ENCODE assay signal across 8 cellular contexts in the genomic region with DNA sequence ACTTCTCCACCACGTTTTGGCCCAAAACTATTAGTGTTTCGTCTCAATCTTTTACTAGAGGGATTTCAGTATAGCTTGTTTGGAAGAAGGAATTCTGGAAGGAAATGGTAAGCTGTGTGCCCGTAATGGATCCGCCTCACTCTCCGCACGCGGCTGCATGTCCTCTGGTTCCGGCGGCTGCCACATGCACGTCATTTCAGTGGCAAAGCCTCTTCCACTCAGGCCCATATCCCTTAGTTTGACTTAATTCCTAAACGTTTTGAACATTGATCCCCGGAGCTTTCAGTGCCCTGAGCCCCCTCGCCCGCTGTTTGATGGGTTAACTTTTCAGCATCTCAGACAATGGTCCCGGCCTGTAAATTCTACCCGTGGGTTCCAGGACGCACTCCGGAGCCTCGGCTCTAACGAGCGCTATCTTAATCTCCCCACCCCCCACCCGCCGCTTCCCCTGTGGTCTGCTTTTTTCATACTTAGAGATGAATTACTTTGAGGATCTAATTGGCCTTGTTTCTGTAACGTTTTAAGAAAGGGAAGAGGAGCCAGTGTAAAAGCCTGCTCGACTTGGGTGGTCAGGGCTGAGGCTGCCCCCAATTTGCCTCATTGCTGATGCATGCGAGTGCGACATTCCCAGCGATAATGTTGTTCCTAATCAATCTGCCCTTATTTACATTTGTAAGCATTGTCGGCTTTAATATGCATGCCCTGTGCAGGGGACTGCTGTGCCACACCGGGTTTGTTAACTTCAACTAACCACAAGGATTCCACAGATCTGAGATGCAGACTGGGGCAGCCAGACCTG. TPM values are rescaled to one million over a fixed set of nuclear protein-coding genes. Genes with fewer than 3 reads are reported as not detected.
DNase-seq lines count a peak whose midpoint lies in the region; ATAC-seq, FAIRE-seq and TF ChIP-seq lines count a peak whose summit lies in the region.

No MANE protein-coding gene starts in this region.

- peaks cover 30% of the 10 kb centered on the region for H3K4me1 ChIP-seq in CD8-positive, alpha-beta T cell (ENCODE audit: insufficient read depth, low read length)
- H3K4me1 ChIP-seq in Karpas-422 (ENCODE audit: low read length), result peaks cover 36% of the 10 kb centered on the region
- H3K4me1 ChIP-seq in pancreas, result peaks cover 0 to 4% (median 0%) of the 10 kb centered on the region in 3 donors

- H3K9ac ChIP-seq in Karpas-422 (ENCODE audit: low read length), result peak overlapping the region; percentile 74

- no peaks in the 10 kb centered on the region for H4K20me1 ChIP-seq in Karpas-422 (ENCODE audit: insufficient read depth, low read depth, low read length)

- CTCF ChIA-PET in CD8-positive, alpha-beta T cell (lab: Charles Lee), result interaction anchor here (0.7 kb wide), 1 partner anchor 61 kb away, joined by 3 read pairs; no protein-coding TSS in a partner anchor

- FAIRE-seq in pancreas (lab: Jason Lieb, UNC), result no peak

- H3K79me2 ChIP-seq in Karpas-422 (ENCODE audit: low read length), result no peaks in the 10 kb centered on the region

- POLR2A ChIA-PET in CD8-positive, alpha-beta T cell (lab: Charles Lee), result interaction anchor here (0.8 to 1.8 kb wide), 3 partner anchors 9 to 18 kb away, joined by 3 to 9 read pairs (median 3); no protein-coding TSS in a partner anchor

- peak overlapping the region; percentile 79 for H3K27ac Mint-ChIP-seq in CD8-positive, alpha-beta T cell
- peak overlapping the region; percentile 66 to 96 (median 89) for H3K27ac Mint-ChIP-seq in brain

- no peaks in the 10 kb centered on the region for H3K9me3 Mint-ChIP-seq in CD8-positive, alpha-beta T cell
- H3K9me3 Mint-ChIP-seq in brain, result peaks cover 0 to 3% (median 0%) of the 10 kb centered on the region in 5 experiments

- peaks cover 24% of the 10 kb centered on the region for H3K27me3 Mint-ChIP-seq in CD8-positive, alpha-beta T cell (ENCODE audit: low read depth)
- H3K27me3 Mint-ChIP-seq in brain, result peaks cover 44% of the 10 kb centered on the region

- ATAC-seq in CD8-positive, alpha-beta T cell, result no peak
- ATAC-seq in pancreas, result no peak

- no peak for DNase-seq in CD8-positive, alpha-beta T cell
- DNase-seq in Karpas-422 (peak; percentile 68), lung microvascular endothelial cell (ENCODE audit: low read depth in 2 of 2) (peak; percentile 13 to 15), pancreas (no peak), NCI-H1048 (lab: John Stamatoyannopoulos, UW) (no peak)
- no peak for DNase-seq in effector CD8-positive, alpha-beta T cell (lab: John Stamatoyannopoulos, UW)
- no peak for DNase-seq in stimulated activated CD4-positive, alpha-beta T cell treated with anti-CD3 and anti-CD28 coated beads, Interleukin-4, amount 100 ng/mL, for 4 hours

- intact Hi-C loops in CD8-positive, alpha-beta T cell (cut with DNase I, micrococcal nuclease), result loop anchor here (1.0 to 10.0 kb wide), 7 partner anchors 17 to 1263 kb away; a partner anchor contains a TSS
- intact Hi-C loops in pancreas (cut with DNase I), result no loop called here

- peak overlapping the region; percentile 93 for H3K4me3 Mint-ChIP-seq in CD8-positive, alpha-beta T cell
- H3K4me3 Mint-ChIP-seq in brain, result peak overlapping the region; percentile 89 to 93 (median 91)

- H2AFZ ChIP-seq in Karpas-422 (ENCODE audit: low read length), result no peak overlapping the region

- 52 to 55% methylated on average over 30 of the region's 30 CpGs for WGBS in pancreas, 2 donors

- H3K4me1 Mint-ChIP-seq in CD8-positive, alpha-beta T cell (ENCODE audit: low read depth), result peaks cover 41% of the 10 kb centered on the region
- H3K4me1 Mint-ChIP-seq in brain, result peaks cover 51% of the 10 kb centered on the region

- peak overlapping the region; percentile 59 for H3K4me3 ChIP-seq in CD8-positive, alpha-beta T cell (ENCODE audit: low read depth, low read length)
- H3K4me3 ChIP-seq in Karpas-422 (ENCODE audit: low read length) (peak overlapping the region; percentile 71), pancreas (peak overlapping the region in 1 of 4 donors; percentile 78)

- H3K36me3 ChIP-seq in CD8-positive, alpha-beta T cell (ENCODE audit: insufficient read depth, low read length), result no peaks in the 10 kb centered on the region
- H3K36me3 ChIP-seq in Karpas-422 (ENCODE audit: insufficient read depth, low read length) (no peaks in the 10 kb centered on the region), pancreas (no peaks in the 10 kb centered on the region)

- H3K4me2 ChIP-seq in Karpas-422 (ENCODE audit: low read depth, low read length, poor library complexity, severe bottlenecking), result peak overlapping the region; percentile 93

- no peaks in the 10 kb centered on the region for H3K9me2 ChIP-seq in Karpas-422 (replicated peaks; ENCODE audit: insufficient read depth, low read length)

- H3K9me3 ChIP-seq in CD8-positive, alpha-beta T cell (ENCODE audit: low read length), result no peaks in the 10 kb centered on the region
- H3K9me3 ChIP-seq in Karpas-422 (ENCODE audit: low read length) (no peaks in the 10 kb centered on the region), pancreas (no peaks in the 10 kb centered on the region)

- H3K27me3 ChIP-seq in CD8-positive, alpha-beta T cell (ENCODE audit: insufficient read depth, low read length), result no peaks in the 10 kb centered on the region
- H3K27me3 ChIP-seq in Karpas-422 (ENCODE audit: low read length), result no peaks in the 10 kb centered on the region
- no peaks in the 10 kb centered on the region for H3K27me3 ChIP-seq in pancreas

- no peak for TF ChIP-seq CTCF in CD8-positive, alpha-beta T cell (IDR thresholded peaks at IDR 0.05)
- TF ChIP-seq CTCF in brain (conservative IDR thresholded peaks at IDR 0.05) (no peak), pancreas (IDR thresholded peaks at IDR 0.05) (no peak)

- peaks cover 14% of the 10 kb centered on the region for H3K36me3 Mint-ChIP-seq in CD8-positive, alpha-beta T cell
- no peaks in the 10 kb centered on the region for H3K36me3 Mint-ChIP-seq in brain

- no peak overlapping the region for H3K27ac ChIP-seq in CD8-positive, alpha-beta T cell (ENCODE audit: low read depth, low read length)
- H3K27ac ChIP-seq in Karpas-422 (ENCODE audit: low read length) (no peak overlapping the region), pancreas (no peak overlapping the region)

RNA-seq across cellular contexts. Expression of a gene that starts 4.6 kb away (rescaled TPM):
- total RNA-seq in CD8-positive, alpha-beta T cell, result 10 to 100 TPM; 11.8 to 13.7 TPM
- total RNA-seq in Karpas-422 (2014; rRNA removed; shearing (Covaris generic); ENCODE audit: low replicate concordance), result 11.7 and 12.4 TPM in 2 replicates
- polyA plus RNA-seq in brain (ENCODE audit: insufficient read depth, low read depth, low replicate concordance) (13.5 TPM), pancreas (1 to 10 TPM; 5.4 to 7.2 TPM)
- total RNA-seq in lung microvascular endothelial cell (2.0 and 2.8 TPM in 2 replicates), pancreas (10 to 100 TPM; 11.6 to 22.6 (median 16.5) TPM)

Comparison
In these comparisons a context has a peak if more than half of its experiments do, and no peak if none do; other contexts are left out.
1. DNase-seq: peak in Karpas-422 (single experiment) and lung microvascular endothelial cell (2 of 2); none in CD8-positive, alpha-beta T cell (0 of 7), effector CD8-positive, alpha-beta T cell (single experiment), pancreas (0 of 6), NCI-H1048 (single experiment) and stimulated activated CD4-positive, alpha-beta T cell treated with anti-CD3 and anti-CD28 coated beads, Interleukin-4, amount 100 ng/mL, for 4 hours (0 of 2).
2. intact Hi-C loops: an anchor here in CD8-positive, alpha-beta T cell (1.0 to 10.0 kb wide); none called in pancreas.